Comparison of ENCODE assay signal across 3 cellular contexts in the genomic region with DNA sequence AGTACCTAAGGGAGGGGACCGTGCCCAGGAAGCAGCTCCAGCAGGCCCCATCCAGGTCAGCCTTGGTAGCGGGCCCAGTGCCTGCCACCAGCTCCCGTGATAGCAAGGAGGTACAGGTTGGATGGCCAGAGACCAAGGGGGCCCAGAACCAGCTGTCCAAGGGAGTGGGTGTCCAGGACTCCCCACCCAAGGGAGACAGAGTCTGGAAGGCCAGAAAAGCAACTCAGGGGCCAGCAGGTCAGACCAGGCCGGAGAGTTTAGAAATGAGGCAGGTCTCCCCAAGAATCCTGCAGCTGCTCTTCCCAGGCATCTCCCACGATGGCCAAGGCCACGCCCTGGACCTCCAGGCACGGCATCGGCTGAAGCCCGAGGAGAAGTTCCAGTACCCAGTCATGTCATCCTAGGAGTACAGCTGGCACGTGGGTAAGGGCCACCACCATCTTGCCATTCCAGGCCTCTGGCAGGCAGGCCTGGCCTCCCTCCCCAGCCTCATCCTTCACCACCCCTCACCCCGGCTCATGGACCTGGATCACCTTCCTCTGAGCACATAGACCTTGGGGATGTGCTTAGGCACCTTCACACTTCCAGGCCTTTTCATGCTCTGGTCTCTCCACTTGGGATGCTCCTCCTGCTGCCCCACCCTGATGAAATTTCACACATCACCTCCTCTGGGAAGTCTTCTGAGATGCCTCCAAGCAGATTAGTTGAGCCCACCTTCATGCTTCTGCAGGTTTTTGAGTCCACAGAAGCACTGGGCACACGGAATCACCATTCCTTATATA.
TF ChIP-seq lines count a peak whose summit lies in the region.

No MANE protein-coding gene starts in this region.

TF ChIP-seq in A549, 52 proteins besides CTCF, POLR2A, EP300 and RAD21:
- no peak for TF ChIP-seq CBX2 (IDR thresholded peaks at IDR 0.05; ENCODE audit: borderline replicate concordance, low read depth)
- TF ChIP-seq RCOR1 (IDR thresholded peaks at IDR 0.05; ENCODE audit: low read depth, low read length): no peak
- no peak for TF ChIP-seq RNF2 (IDR thresholded peaks at IDR 0.05; ENCODE audit: borderline replicate concordance, low read depth)
- no peak for TF ChIP-seq KDM5A (IDR thresholded peaks at IDR 0.05)
- TF ChIP-seq JUN (IDR thresholded peaks at IDR 0.05): no peak
- TF ChIP-seq GATA3 (IDR thresholded peaks at IDR 0.05; ENCODE audit: borderline replicate concordance): no peak
- no peak for TF ChIP-seq TFCP2L1 (CRISPR knock-in tag; IDR thresholded peaks at IDR 0.05)
- TF ChIP-seq ZSCAN20 (CRISPR knock-in tag; IDR thresholded peaks at IDR 0.05): no peak
- no peak for TF ChIP-seq HEYL (CRISPR knock-in tag; IDR thresholded peaks at IDR 0.05)
- no peak for TF ChIP-seq RFX5 (IDR thresholded peaks at IDR 0.05)
- TF ChIP-seq, protein P1, sequence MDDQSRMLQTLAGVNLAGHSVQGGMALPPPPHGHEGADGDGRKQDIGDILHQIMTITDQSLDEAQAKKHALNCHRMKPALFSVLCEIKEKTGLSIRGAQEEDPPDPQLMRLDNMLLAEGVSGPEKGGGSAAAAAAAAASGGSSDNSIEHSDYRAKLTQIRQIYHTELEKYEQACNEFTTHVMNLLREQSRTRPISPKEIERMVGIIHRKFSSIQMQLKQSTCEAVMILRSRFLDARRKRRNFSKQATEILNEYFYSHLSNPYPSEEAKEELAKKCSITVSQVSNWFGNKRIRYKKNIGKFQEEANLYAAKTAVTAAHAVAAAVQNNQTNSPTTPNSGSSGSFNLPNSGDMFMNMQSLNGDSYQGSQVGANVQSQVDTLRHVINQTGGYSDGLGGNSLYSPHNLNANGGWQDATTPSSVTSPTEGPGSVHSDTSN (IDR thresholded peaks at IDR 0.05): no peak
- TF ChIP-seq MAZ (IDR thresholded peaks at IDR 0.05; ENCODE audit: borderline replicate concordance, low read depth, low read length): no peak
- TF ChIP-seq HDAC2 (IDR thresholded peaks at IDR 0.05): no peak
- TF ChIP-seq CHD2 (IDR thresholded peaks at IDR 0.05; ENCODE audit: low read length, partially characterized antibody): no peak
- TF ChIP-seq MYC (IDR thresholded peaks at IDR 0.05; ENCODE audit: borderline replicate concordance, low read length): no peak
- no peak for TF ChIP-seq NFE2L2 (conservative IDR thresholded peaks at IDR 0.05; ENCODE audit: low read length)
- TF ChIP-seq ESRRA (IDR thresholded peaks at IDR 0.05; ENCODE audit: borderline replicate concordance, low read length): no peak
- TF ChIP-seq HOXB5 (CRISPR knock-in tag; IDR thresholded peaks at IDR 0.05): no peak

TF ChIP-seq in K562, 482 proteins besides CTCF, POLR2A, EP300 and RAD21:
- no peak for TF ChIP-seq RCOR1 (IDR thresholded peaks at IDR 0.05; ENCODE audit: borderline replicate concordance in 1 of 2, low read depth in 2 of 2, low read length in 2 of 2)
- TF ChIP-seq SAFB (IDR thresholded peaks at IDR 0.05; ENCODE audit: borderline replicate concordance, low read depth, low read length): no peak
- TF ChIP-seq, protein P2, sequence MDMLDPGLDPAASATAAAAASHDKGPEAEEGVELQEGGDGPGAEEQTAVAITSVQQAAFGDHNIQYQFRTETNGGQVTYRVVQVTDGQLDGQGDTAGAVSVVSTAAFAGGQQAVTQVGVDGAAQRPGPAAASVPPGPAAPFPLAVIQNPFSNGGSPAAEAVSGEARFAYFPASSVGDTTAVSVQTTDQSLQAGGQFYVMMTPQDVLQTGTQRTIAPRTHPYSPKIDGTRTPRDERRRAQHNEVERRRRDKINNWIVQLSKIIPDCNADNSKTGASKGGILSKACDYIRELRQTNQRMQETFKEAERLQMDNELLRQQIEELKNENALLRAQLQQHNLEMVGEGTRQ (CRISPR knock-in tag; IDR thresholded peaks at IDR 0.05): no peak
- TF ChIP-seq ZFP36 (IDR thresholded peaks at IDR 0.05; ENCODE audit: low read depth, low read length, partially characterized antibody): peak; percentile 29

TF ChIP-seq in WTC11, 78 proteins besides CTCF, POLR2A, EP300 and RAD21:
- TF ChIP-seq PRDM15 (CRISPR knock-in tag; IDR thresholded peaks at IDR 0.05) (no peak), ZNF121 (CRISPR knock-in tag; IDR thresholded peaks at IDR 0.05) (no peak)
- TF ChIP-seq, protein P2 (CRISPR knock-in tag; IDR thresholded peaks at IDR 0.05): no peak
TF ChIP-seq in WTC11: peak in this region for 0.
